ENCODE assay signal across 6 cellular contexts in the genomic region with DNA sequence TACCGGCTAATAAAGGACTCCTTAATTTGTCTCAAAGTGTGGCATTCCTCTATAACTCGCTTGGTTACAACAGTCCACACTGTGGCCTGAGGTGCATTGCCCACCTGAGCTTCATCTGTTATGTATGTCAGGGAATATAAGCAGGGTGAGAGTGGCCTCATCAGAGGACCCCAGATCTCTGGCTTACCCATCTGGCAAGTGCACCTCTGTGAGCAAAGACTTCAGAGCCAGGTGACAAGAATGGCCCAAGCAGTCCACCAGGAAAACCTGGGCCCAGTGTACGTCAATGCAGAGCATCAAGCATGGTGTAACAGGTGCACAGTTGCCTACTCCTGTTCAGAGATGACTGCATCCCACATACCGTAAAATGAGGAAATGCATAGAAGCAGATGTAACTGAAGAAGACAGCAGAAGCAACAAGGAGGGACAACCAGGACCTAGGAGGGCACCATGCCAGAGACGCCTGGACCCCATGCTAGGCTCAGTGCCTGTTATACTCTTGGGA.
DNase-seq lines count a peak whose midpoint lies in the region; ATAC-seq, FAIRE-seq and TF ChIP-seq lines count a peak whose summit lies in the region.
"Not testable (repeated sequence)": the region's sequence is repeated elsewhere in the genome, so short reads cannot be mapped to it uniquely, and the experiment has no call there.

No MANE protein-coding gene starts in this region.

- intact Hi-C loops in Right ventricle myocardium superior (cut with DNase I); kidney (cut with DNase I): not testable (repeated sequence)

- not testable (repeated sequence) for H3K9me2 ChIP-seq in Karpas-422 (replicated peaks; ENCODE audit: insufficient read depth, low read length)

- not testable (repeated sequence) for H3K36me3 ChIP-seq in Karpas-422 (ENCODE audit: insufficient read depth, low read length); endodermal cell (ENCODE audit: control insufficient read depth, insufficient read depth, low read length); kidney (ENCODE audit: control insufficient read depth in 1 of 2, insufficient read depth in 2 of 2, low read length in 2 of 2)

- H3K4me1 Mint-ChIP-seq in endodermal cell, neural crest cell: not testable (repeated sequence)

- peak; percentile 4 for DNase-seq in H4 (ENCODE audit: low spot score)
- peak; percentile 37 for DNase-seq in Karpas-422
- peak; percentile 16 for DNase-seq in endodermal cell
- peak; percentile 27 for DNase-seq in Right ventricle myocardium superior
- peak; percentile 46 for DNase-seq in kidney
- not testable (repeated sequence) for DNase-seq in neural crest cell (ENCODE audit: low read depth, low spot score)

- not testable (repeated sequence) for H3K4me1 ChIP-seq in Karpas-422 (ENCODE audit: low read length); endodermal cell (ENCODE audit: control insufficient read depth, insufficient read depth, low read length); kidney (ENCODE audit: control insufficient read depth in 1 of 2, insufficient read depth in 1 of 2, low read depth in 1 of 2, low read length in 2 of 2)

- not testable (repeated sequence) for H3K4me2 ChIP-seq in Karpas-422 (ENCODE audit: low read depth, low read length, poor library complexity, severe bottlenecking)

- TF ChIP-seq CTCF in endodermal cell (conservative IDR thresholded peaks at IDR 0.05); kidney (IDR thresholded peaks at IDR 0.05; ENCODE audit: borderline replicate concordance, extremely low read depth, insufficient read depth); neural crest cell (conservative IDR thresholded peaks at IDR 0.05): not testable (repeated sequence)

- not testable (repeated sequence) for H3K9me3 Mint-ChIP-seq in endodermal cell, neural crest cell

- H3K36me3 Mint-ChIP-seq in endodermal cell (ENCODE audit: low read depth); neural crest cell (ENCODE audit: low read depth): not testable (repeated sequence)

- not testable (repeated sequence) for H3K4me3 ChIP-seq in Karpas-422 (ENCODE audit: low read length); endodermal cell (ENCODE audit: low read length); kidney (ENCODE audit: low read length in 2 of 2)

- H3K27ac ChIP-seq in Karpas-422 (ENCODE audit: low read length); endodermal cell (ENCODE audit: low read depth, low read length); kidney (ENCODE audit: low read depth in 2 of 2, low read length in 2 of 2): not testable (repeated sequence)

- not testable (repeated sequence) for H2AFZ ChIP-seq in Karpas-422 (ENCODE audit: low read length)

- not testable (repeated sequence) for H3K27me3 ChIP-seq in Karpas-422 (ENCODE audit: low read length)
- peaks cover 54% of the 10 kb centered on the region for H3K27me3 ChIP-seq in endodermal cell (ENCODE audit: control insufficient read depth, insufficient read depth, low read length, poor library complexity, severe bottlenecking)

- H3K79me2 ChIP-seq in Karpas-422 (ENCODE audit: low read length): not testable (repeated sequence)

- H3K27me3 Mint-ChIP-seq in endodermal cell (ENCODE audit: insufficient read depth) (peaks cover 78% of the 10 kb centered on the region), neural crest cell (ENCODE audit: low read depth) (peaks cover 71% of the 10 kb centered on the region)

- FAIRE-seq in kidney (lab: Jason Lieb, UNC): not testable (repeated sequence)

- ATAC-seq in Right ventricle myocardium superior (ENCODE audit: poor library complexity): not testable (repeated sequence)

- whole genome bisulfite sequencing in endodermal cell (ENCODE audit: insufficient coverage in 1 of 2, insufficient read length in 1 of 2), 2 experiments: 88 to 90% methylated on average over 2 to 5 of the region's 5 CpGs

- not testable (repeated sequence) for H4K20me1 ChIP-seq in Karpas-422 (ENCODE audit: insufficient read depth, low read depth, low read length)

- not testable (repeated sequence) for H3K9ac ChIP-seq in Karpas-422 (ENCODE audit: low read length); endodermal cell (ENCODE audit: extremely low read depth, low read length, poor library complexity, severe bottlenecking); kidney (ENCODE audit: low read length in 2 of 2)

- H3K4me3 Mint-ChIP-seq in endodermal cell: not testable (repeated sequence)
- peak overlapping the region; percentile 39 for H3K4me3 Mint-ChIP-seq in neural crest cell

- not testable (repeated sequence) for H3K27ac Mint-ChIP-seq in endodermal cell; neural crest cell (ENCODE audit: unreplicated experiment)

- not testable (repeated sequence) for H3K9me3 ChIP-seq in Karpas-422 (ENCODE audit: low read length); endodermal cell (ENCODE audit: control insufficient read depth, low read length); kidney (ENCODE audit: control insufficient read depth in 1 of 2, low read length in 2 of 2)
